8 cellular contexts compared by ENCODE assay signal in genomic region chr2:197145471-197146056, GRCh38.
DNase-seq lines count a peak whose midpoint lies in the region; ATAC-seq and TF ChIP-seq lines count a peak whose summit lies in the region.

No MANE protein-coding gene starts in this region.

- H3K4me3 ChIP-seq in DND-41 (ENCODE audit: low read depth in 1 of 2, low read length in 2 of 2) (no peak overlapping the region), mesendoderm (ENCODE audit: low read length) (no peak overlapping the region), brain microvascular endothelial cell (ENCODE audit: low read depth, low read length) (no peak overlapping the region), foreskin fibroblast (ENCODE audit: low read depth in 1 of 2, low read length in 2 of 2) (no peak overlapping the region), uterus (no peak overlapping the region)

- no peak overlapping the region for H2BK15ac ChIP-seq in mesendoderm (replicated peaks; ENCODE audit: low read depth)

- H3K23ac ChIP-seq in mesendoderm (ENCODE audit: low read length) = no peak overlapping the region

- no peak overlapping the region for H2BK5ac ChIP-seq in mesendoderm (ENCODE audit: low read length)

- H3K27ac ChIP-seq in DND-41 (ENCODE audit: low read length) = peak overlapping the region; percentile 89
- H3K27ac ChIP-seq in mesendoderm (ENCODE audit: low read depth, low read length) = no peak overlapping the region
- no peak overlapping the region for H3K27ac ChIP-seq in brain microvascular endothelial cell
- H3K27ac ChIP-seq in uterus = no peak overlapping the region

- H3K36me3 ChIP-seq in DND-41 (ENCODE audit: insufficient read depth, low read length) = no peaks in the 10 kb centered on the region
- H3K36me3 ChIP-seq in mesendoderm (ENCODE audit: control insufficient read depth, insufficient read depth, low read length) = no peaks in the 10 kb centered on the region
- H3K36me3 ChIP-seq in brain microvascular endothelial cell (replicated peaks) = no peaks in the 10 kb centered on the region
- no peaks in the 10 kb centered on the region for H3K36me3 ChIP-seq in uterus

- H4K20me1 ChIP-seq in DND-41 (ENCODE audit: insufficient read depth, low read length) = no peaks in the 10 kb centered on the region

- no peak overlapping the region for H4K8ac ChIP-seq in mesendoderm (ENCODE audit: low read depth, low read length)

- ATAC-seq in DND-41 (ENCODE audit: insufficient read depth, low read depth) = peak; percentile 95
- peak; percentile 96 for ATAC-seq in GM19438 (IDR thresholded peaks at IDR 0.05; ENCODE audit: low read depth, unreplicated experiment)
- ATAC-seq in HG03439 (IDR thresholded peaks at IDR 0.05; ENCODE audit: unreplicated experiment) = peak; percentile 75

- H3K79me1 ChIP-seq in mesendoderm (ENCODE audit: low read length) = no peaks in the 10 kb centered on the region

- H3K27me3 ChIP-seq in DND-41 (ENCODE audit: insufficient read depth, low read length, poor library complexity) (no peaks in the 10 kb centered on the region), mesendoderm (ENCODE audit: insufficient read depth, low read length, poor library complexity) (no peaks in the 10 kb centered on the region), brain microvascular endothelial cell (replicated peaks) (no peaks in the 10 kb centered on the region), uterus (no peaks in the 10 kb centered on the region)

- no peak overlapping the region for H3K4ac ChIP-seq in mesendoderm (ENCODE audit: low read depth, low read length)

- in situ Hi-C loops in SK-MEL-5 (cut with HindIII; ENCODE audit: low pct_unique_long_range_greater_than_20kb, low sequenced_read_pairs) (no loop called here), brain microvascular endothelial cell (cut with HindIII; ENCODE audit: low pct_ligation_motif_present, low sequenced_read_pairs) (no loop called here)

- DNase-seq in DND-41 = peak; percentile 50
- peak; percentile 92 for DNase-seq in SK-MEL-5 (ENCODE audit: low read depth, low spot score)
- no peak for DNase-seq in mesendoderm
- no peak for DNase-seq in brain microvascular endothelial cell
- DNase-seq in foreskin fibroblast = no peak
- no peak for DNase-seq in uterus

- H3K4me1 ChIP-seq in DND-41 (ENCODE audit: insufficient read depth, low read length) = peaks cover 31% of the 10 kb centered on the region
- H3K4me1 ChIP-seq in mesendoderm (ENCODE audit: control insufficient read depth, low read depth, low read length) = peaks cover 10% of the 10 kb centered on the region
- H3K4me1 ChIP-seq in uterus = no peaks in the 10 kb centered on the region

- H3K9me3 ChIP-seq in DND-41 (ENCODE audit: insufficient read depth, low read length, severe bottlenecking) = no peaks in the 10 kb centered on the region
- H3K9me3 ChIP-seq in uterus = no peaks in the 10 kb centered on the region

- H3K56ac ChIP-seq in mesendoderm (ENCODE audit: low read length) = peak overlapping the region; percentile 15

- no CpG with 5 or more reads among the region's 4 CpGs for WGBS in mesendoderm (ENCODE audit: extremely low coverage, insufficient coverage, low lambda C conversion rate)

- no peak overlapping the region for H2BK120ac ChIP-seq in mesendoderm (ENCODE audit: low read depth, low read length)

- peak overlapping the region; percentile 65 for H2AK5ac ChIP-seq in mesendoderm (ENCODE audit: low read length)

- H3K18ac ChIP-seq in mesendoderm (ENCODE audit: low read length) = no peak overlapping the region

- intact Hi-C loops in uterus (cut with DNase I; ENCODE audit: low total_unique reads) = no loop called here

- peak overlapping the region; percentile 61 for H2AFZ ChIP-seq in DND-41 (ENCODE audit: low read depth, low read length)

- H3K4me2 ChIP-seq in DND-41 (ENCODE audit: insufficient read depth, low read length) (peak overlapping the region; percentile 52), mesendoderm (ENCODE audit: low read length) (no peak overlapping the region)

- H4K5ac ChIP-seq in mesendoderm (ENCODE audit: low read length) = no peak overlapping the region

- TF ChIP-seq POLR2A in uterus (IDR thresholded peaks at IDR 0.05) = no peak

- H3K9ac ChIP-seq in DND-41 (ENCODE audit: low read depth, low read length) (peak overlapping the region; percentile 36), mesendoderm (ENCODE audit: low read length) (no peak overlapping the region)

- no peaks in the 10 kb centered on the region for H3K79me2 ChIP-seq in DND-41 (ENCODE audit: insufficient read depth, low read length)
- H3K79me2 ChIP-seq in mesendoderm (ENCODE audit: control insufficient read depth, insufficient read depth, low read length) = no peaks in the 10 kb centered on the region

- no peak for TF ChIP-seq CTCF in DND-41 (IDR thresholded peaks at IDR 0.05; ENCODE audit: borderline replicate concordance, extremely low read depth, low read length, poor library complexity, severe bottlenecking)
- no peak for TF ChIP-seq CTCF in brain microvascular endothelial cell (IDR thresholded peaks at IDR 0.05; ENCODE audit: low read depth, low read length, missing control alignments)
- no peak for TF ChIP-seq CTCF in foreskin fibroblast (IDR thresholded peaks at IDR 0.05; ENCODE audit: low read depth, low read length)
- TF ChIP-seq CTCF in uterus (IDR thresholded peaks at IDR 0.05) = no peak

Comparison
In these comparisons a context has a peak if more than half of its experiments do, and no peak if none do; other contexts are left out.
1. DNase-seq: peak in DND-41 (single experiment) and SK-MEL-5 (single experiment); none in mesendoderm (single experiment), brain microvascular endothelial cell (single experiment), foreskin fibroblast (0 of 2) and uterus (0 of 2).
2. Peak in every context shown above with its lines, with median percentiles within 50 percentile points of each other: ATAC-seq.